Comparison of ENCODE assay signal across 8 cellular contexts in the genomic region with DNA sequence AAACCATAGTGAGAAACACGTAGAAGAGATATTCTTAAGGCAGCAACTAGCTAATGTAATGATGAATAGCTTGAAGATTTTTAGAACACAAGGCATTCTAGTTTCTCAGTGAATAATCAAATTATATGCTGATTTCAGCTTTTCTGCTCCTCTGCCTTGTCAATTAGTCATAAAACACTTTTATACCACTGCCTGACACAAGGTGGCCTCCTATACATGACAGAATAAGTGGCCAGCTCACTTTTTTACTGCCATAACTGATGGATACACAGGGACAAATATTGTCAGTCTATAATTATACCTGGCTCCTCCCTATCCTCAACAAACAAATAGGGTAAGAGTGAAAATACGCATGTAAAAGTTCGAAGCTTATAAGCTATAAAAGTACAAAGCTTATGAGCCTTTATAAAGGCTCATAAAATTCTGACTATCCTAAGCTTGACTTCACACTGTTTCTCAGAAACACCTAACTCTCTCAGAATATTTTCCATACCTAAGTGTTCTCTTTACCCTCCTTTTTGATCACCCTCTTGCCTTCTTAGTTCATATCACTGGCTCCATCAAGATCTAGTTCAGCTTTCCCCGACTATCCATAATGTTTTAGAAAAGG.
DNase-seq lines count a peak whose midpoint lies in the region; ATAC-seq, FAIRE-seq and TF ChIP-seq lines count a peak whose summit lies in the region.

No MANE protein-coding gene starts in this region.

- H3K9me3 ChIP-seq in Karpas-422 (ENCODE audit: low read length): no peaks in the 10 kb centered on the region
- H3K9me3 ChIP-seq in RWPE2 (ENCODE audit: severe bottlenecking): no peaks in the 10 kb centered on the region

- H3K9me3 Mint-ChIP-seq in stimulated activated naive CD8-positive, alpha-beta T cell treated with anti-CD3 and anti-CD28 coated beads, Interleukin-15, amount 100 ng/mL, for 72 hours: no peaks in the 10 kb centered on the region

- H3K4me3 Mint-ChIP-seq in stimulated activated naive CD8-positive, alpha-beta T cell treated with anti-CD3 and anti-CD28 coated beads, Interleukin-15, amount 100 ng/mL, for 72 hours: no peak overlapping the region

- peaks cover 15% of the 10 kb centered on the region; the same call in 1 of the 2 replicates for H3K79me2 ChIP-seq in Karpas-422 (ENCODE audit: low read length)

- H3K27ac ChIP-seq in Karpas-422 (ENCODE audit: low read length): peak overlapping the region; percentile 48
- no peak overlapping the region for H3K27ac ChIP-seq in RWPE2 (ENCODE audit: poor library complexity, severe bottlenecking)

- H3K4me3 ChIP-seq in Karpas-422 (ENCODE audit: low read length): no peak overlapping the region
- no peak overlapping the region for H3K4me3 ChIP-seq in RWPE2 (ENCODE audit: severe bottlenecking)
- no peak overlapping the region for H3K4me3 ChIP-seq in bronchial epithelial cell (ENCODE audit: low read depth, low read length)

- H3K4me2 ChIP-seq in Karpas-422 (ENCODE audit: low read depth, low read length, poor library complexity, severe bottlenecking): no peak overlapping the region

- H4K20me1 ChIP-seq in Karpas-422 (ENCODE audit: insufficient read depth, low read depth, low read length): no peaks in the 10 kb centered on the region

- H3K4me1 Mint-ChIP-seq in stimulated activated naive CD8-positive, alpha-beta T cell treated with anti-CD3 and anti-CD28 coated beads, Interleukin-15, amount 100 ng/mL, for 72 hours: no peaks in the 10 kb centered on the region

- DNase-seq in activated CD4-positive, CD25-positive, alpha-beta regulatory T cell treated with anti-CD3 and anti-CD28 coated beads, Interleukin-2, amount 50 U/mL, for 72 hours: no peak
- DNase-seq in Karpas-422 (peak; percentile 83), RWPE2 (ENCODE audit: low spot score) (no peak), bronchial epithelial cell (ENCODE audit: low read depth) (peak; percentile 73), kidney tubule cell (ENCODE audit: low spot score) (peak; percentile 67)
- DNase-seq in stimulated activated naive CD8-positive, alpha-beta T cell treated with anti-CD3 and anti-CD28 coated beads, Interleukin-15, amount 100 ng/mL, for 72 hours: peak; percentile 20 to 37

- FAIRE-seq in bronchial epithelial cell (lab: Jason Lieb, UNC): no peak

- ATAC-seq in activated CD4-positive, CD25-positive, alpha-beta regulatory T cell treated with anti-CD3 and anti-CD28 coated beads, Interleukin-2, amount 50 U/mL, for 24 hours: peak; percentile 67 to 76
- ATAC-seq in RWPE2 (ENCODE audit: low read depth) (peak; percentile 86), HG03469 (IDR thresholded peaks at IDR 0.05; ENCODE audit: unreplicated experiment) (no peak)
- ATAC-seq in stimulated activated naive CD8-positive, alpha-beta T cell treated with anti-CD3 and anti-CD28 coated beads, Interleukin-15, amount 100 ng/mL, for 72 hours: peak; percentile 90

- no peak overlapping the region for H2AFZ ChIP-seq in Karpas-422 (ENCODE audit: low read length)

- H3K4me1 ChIP-seq in Karpas-422 (ENCODE audit: low read length) (no peaks in the 10 kb centered on the region), RWPE2 (ENCODE audit: insufficient read depth, poor library complexity, severe bottlenecking) (no peaks in the 10 kb centered on the region)

- H3K27me3 Mint-ChIP-seq in stimulated activated naive CD8-positive, alpha-beta T cell treated with anti-CD3 and anti-CD28 coated beads, Interleukin-15, amount 100 ng/mL, for 72 hours: no peaks in the 10 kb centered on the region

- H3K27me3 ChIP-seq in Karpas-422 (ENCODE audit: low read length) (no peaks in the 10 kb centered on the region), RWPE2 (ENCODE audit: insufficient read depth, poor library complexity, severe bottlenecking) (no peaks in the 10 kb centered on the region), bronchial epithelial cell (ENCODE audit: control insufficient read depth, insufficient read depth, low read length) (no peaks in the 10 kb centered on the region)

- no peaks in the 10 kb centered on the region for H3K9me2 ChIP-seq in Karpas-422 (replicated peaks; ENCODE audit: insufficient read depth, low read length)

- TF ChIP-seq CTCF in RWPE2 (IDR thresholded peaks at IDR 0.05; ENCODE audit: poor library complexity, severe bottlenecking) (peak; percentile 98), bronchial epithelial cell (IDR thresholded peaks at IDR 0.05; ENCODE audit: insufficient read depth, low read length, severe bottlenecking) (peak; percentile 60)

- no peak overlapping the region for H3K9ac ChIP-seq in Karpas-422 (ENCODE audit: low read length)

- H3K27ac Mint-ChIP-seq in stimulated activated naive CD8-positive, alpha-beta T cell treated with anti-CD3 and anti-CD28 coated beads, Interleukin-15, amount 100 ng/mL, for 72 hours: no peak overlapping the region

- peaks cover 49% of the 10 kb centered on the region for H3K36me3 ChIP-seq in Karpas-422 (ENCODE audit: insufficient read depth, low read length)
- H3K36me3 ChIP-seq in RWPE2 (ENCODE audit: low read depth): peaks cover 66% of the 10 kb centered on the region
- H3K36me3 ChIP-seq in bronchial epithelial cell (ENCODE audit: control insufficient read depth, insufficient read depth, low read length): peaks cover 1% of the 10 kb centered on the region

Comparison
In these comparisons a context has a peak if more than half of its experiments do, and no peak if none do; other contexts are left out.
1. DNase-seq: peak in Karpas-422 (single experiment), bronchial epithelial cell (single experiment), kidney tubule cell (single experiment) and stimulated activated naive CD8-positive, alpha-beta T cell treated with anti-CD3 and anti-CD28 coated beads, Interleukin-15, amount 100 ng/mL, for 72 hours (2 of 2); none in activated CD4-positive, CD25-positive, alpha-beta regulatory T cell treated with anti-CD3 and anti-CD28 coated beads, Interleukin-2, amount 50 U/mL, for 72 hours (single experiment) and RWPE2 (single experiment).